In genomic region chr1:28591708-28592313, GRCh38 we compare ENCODE assay signal across 8 cellular contexts. TPM values are rescaled to one million over a fixed set of nuclear protein-coding genes. Genes with fewer than 3 reads are reported as not detected.
DNase-seq lines count a peak whose midpoint lies in the region; ATAC-seq and TF ChIP-seq lines count a peak whose summit lies in the region.

A gene with protein sequence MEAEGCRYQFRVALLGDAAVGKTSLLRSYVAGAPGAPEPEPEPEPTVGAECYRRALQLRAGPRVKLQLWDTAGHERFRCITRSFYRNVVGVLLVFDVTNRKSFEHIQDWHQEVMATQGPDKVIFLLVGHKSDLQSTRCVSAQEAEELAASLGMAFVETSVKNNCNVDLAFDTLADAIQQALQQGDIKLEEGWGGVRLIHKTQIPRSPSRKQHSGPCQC (plus strand): TSS chr1:28592265. CDS start chr1:28592512, 247 bp downstream.

- peaks cover 6% of the 10 kb centered on the region for H3K27me3 Mint-ChIP-seq in CD4-positive, CD25-positive, alpha-beta regulatory T cell
- peaks cover 4% of the 10 kb centered on the region for H3K27me3 Mint-ChIP-seq in GM23338 (ENCODE audit: insufficient read depth, low read depth, poor library complexity)

- H3K4me1 ChIP-seq in CD4-positive, CD25-positive, alpha-beta regulatory T cell (ENCODE audit: control insufficient read depth, insufficient read depth, low read length, poor library complexity, severe bottlenecking) = peaks cover 4% of the 10 kb centered on the region
- H3K4me1 ChIP-seq in GM23338 (ENCODE audit: insufficient read depth) (peaks cover 23% of the 10 kb centered on the region), parathyroid adenoma (no peaks in the 10 kb centered on the region)

- H3K36me3 Mint-ChIP-seq in CD4-positive, CD25-positive, alpha-beta regulatory T cell = no peaks in the 10 kb centered on the region
- peaks cover 3% of the 10 kb centered on the region; the same call in 2 of the 3 replicates for H3K36me3 Mint-ChIP-seq in GM23338 (ENCODE audit: low read depth)

- peak; percentile 34 to 53 for ATAC-seq in CD4-positive, CD25-positive, alpha-beta regulatory T cell (ENCODE audit: low read depth in 2 of 2)
- ATAC-seq in GM23338 (peak; percentile 62), Right ventricle myocardium superior (ENCODE audit: poor library complexity) (peak; percentile 51)

- intact Hi-C loops in Right ventricle myocardium superior (cut with DNase I) = no loop called here

- no peaks in the 10 kb centered on the region for H3K9me2 ChIP-seq in GM23338 (ENCODE audit: insufficient read depth)

- H3K36me3 ChIP-seq in CD4-positive, CD25-positive, alpha-beta regulatory T cell (ENCODE audit: control insufficient read depth, insufficient read depth, low read length) = no peaks in the 10 kb centered on the region
- H3K36me3 ChIP-seq in GM23338 (ENCODE audit: insufficient read depth) (no peaks in the 10 kb centered on the region), parathyroid adenoma (ENCODE audit: control insufficient read depth, insufficient read depth, low read length) (no peaks in the 10 kb centered on the region)

- H3K79me2 ChIP-seq in GM23338 (replicated peaks; ENCODE audit: insufficient read depth) = no peaks in the 10 kb centered on the region
- no peaks in the 10 kb centered on the region for H3K79me2 ChIP-seq in parathyroid adenoma

- peaks cover 0 to 7% (median 5%) of the 10 kb centered on the region in 4 donors for H3K4me1 Mint-ChIP-seq in CD4-positive, CD25-positive, alpha-beta regulatory T cell
- peaks cover 26% of the 10 kb centered on the region for H3K4me1 Mint-ChIP-seq in GM23338

- DNase-seq in CD4-positive, CD25-positive, alpha-beta regulatory T cell = peak in 1 of 3 donors; percentile 19
- DNase-seq in GM23338 (ENCODE audit: low spot score) (peak; percentile 80), Right ventricle myocardium superior (peak; percentile 58), inferior parietal cortex (ENCODE audit: extremely low spot score) (no peak), KG1 (lab: John Stamatoyannopoulos, UW) (no peak), NCI-H2107 treated with DMSO at 0.1 percent for 48 hours (lab: John Stamatoyannopoulos, UW; ENCODE audit: unreplicated experiment) (no peak)

- H3K9me3 Mint-ChIP-seq in CD4-positive, CD25-positive, alpha-beta regulatory T cell = no peaks in the 10 kb centered on the region
- H3K9me3 Mint-ChIP-seq in GM23338 = peaks cover 3% of the 10 kb centered on the region; the same call in 1 of the 3 replicates

- peak within 1 kb of the TSS; percentile 76 to 85 (median 78) for H3K4me3 Mint-ChIP-seq in CD4-positive, CD25-positive, alpha-beta regulatory T cell
- H3K4me3 Mint-ChIP-seq in GM23338 = peak within 1 kb of the TSS; percentile 84

- no peaks in the 10 kb centered on the region for H3K27me3 ChIP-seq in CD4-positive, CD25-positive, alpha-beta regulatory T cell (ENCODE audit: control insufficient read depth, insufficient read depth, low read length)
- H3K27me3 ChIP-seq in GM23338 (ENCODE audit: insufficient read depth) (0 out of 2 replicates have a peak, but pooled peaks cover 14% of the 10 kb centered on the region), parathyroid adenoma (ENCODE audit: control insufficient read depth, insufficient read depth, low read length) (no peaks in the 10 kb centered on the region)

- H3K27ac Mint-ChIP-seq in CD4-positive, CD25-positive, alpha-beta regulatory T cell = no peak within 1 kb of the TSS
- no peak within 1 kb of the TSS for H3K27ac Mint-ChIP-seq in GM23338

- peak within 1 kb of the TSS; percentile 57 for H3K4me3 ChIP-seq in CD4-positive, CD25-positive, alpha-beta regulatory T cell (ENCODE audit: low read depth, low read length)
- peak within 1 kb of the TSS; percentile 82 for H3K4me3 ChIP-seq in GM23338
- H3K4me3 ChIP-seq in parathyroid adenoma (ENCODE audit: low read depth, low read length) = peak within 1 kb of the TSS; percentile 50

- H2AFZ ChIP-seq in GM23338 (peak within 1 kb of the TSS; percentile 97), parathyroid adenoma (peak within 1 kb of the TSS; percentile 70)

- H3K27ac ChIP-seq in CD4-positive, CD25-positive, alpha-beta regulatory T cell (ENCODE audit: insufficient read depth, low read length, poor library complexity, severe bottlenecking) = no peak within 1 kb of the TSS
- H3K27ac ChIP-seq in GM23338 (ENCODE audit: low read depth) (no peak within 1 kb of the TSS), VCaP (peak within 1 kb of the TSS; percentile 18; the same call in 1 of the 2 replicates), parathyroid adenoma (no peak within 1 kb of the TSS)

- TF ChIP-seq CTCF in GM23338 (conservative IDR thresholded peaks at IDR 0.05; ENCODE audit: low read depth in 2 of 2) (no peak), VCaP (conservative IDR thresholded peaks at IDR 0.05) (no peak), parathyroid adenoma (IDR thresholded peaks at IDR 0.05) (no peak)

- H3K9me3 ChIP-seq in CD4-positive, CD25-positive, alpha-beta regulatory T cell (ENCODE audit: control insufficient read depth in 2 of 2, low read length in 2 of 2) = no peaks in the 10 kb centered on the region
- H3K9me3 ChIP-seq in parathyroid adenoma (ENCODE audit: control insufficient read depth, low read length) = no peaks in the 10 kb centered on the region

- no peaks in the 10 kb centered on the region for H4K20me1 ChIP-seq in GM23338 (replicated peaks; ENCODE audit: insufficient read depth)

- H3F3A ChIP-seq in GM23338 (replicated peaks; ENCODE audit: low read depth) = peaks cover 18% of the 10 kb centered on the region

- H3K9ac ChIP-seq in parathyroid adenoma = no peak within 1 kb of the TSS

- H3K4me2 ChIP-seq in GM23338 (peak within 1 kb of the TSS; percentile 93), parathyroid adenoma (ENCODE audit: low read length) (peak within 1 kb of the TSS; percentile 81)

TF ChIP-seq in GM23338, 12 proteins besides CTCF, POLR2A, EP300 and RAD21 (continues in another document):
- TF ChIP-seq, protein P1, sequence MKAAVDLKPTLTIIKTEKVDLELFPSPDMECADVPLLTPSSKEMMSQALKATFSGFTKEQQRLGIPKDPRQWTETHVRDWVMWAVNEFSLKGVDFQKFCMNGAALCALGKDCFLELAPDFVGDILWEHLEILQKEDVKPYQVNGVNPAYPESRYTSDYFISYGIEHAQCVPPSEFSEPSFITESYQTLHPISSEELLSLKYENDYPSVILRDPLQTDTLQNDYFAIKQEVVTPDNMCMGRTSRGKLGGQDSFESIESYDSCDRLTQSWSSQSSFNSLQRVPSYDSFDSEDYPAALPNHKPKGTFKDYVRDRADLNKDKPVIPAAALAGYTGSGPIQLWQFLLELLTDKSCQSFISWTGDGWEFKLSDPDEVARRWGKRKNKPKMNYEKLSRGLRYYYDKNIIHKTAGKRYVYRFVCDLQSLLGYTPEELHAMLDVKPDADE (IDR thresholded peaks at IDR 0.05) = no peak
- no peak for TF ChIP-seq REST (IDR thresholded peaks at IDR 0.05; ENCODE audit: unreplicated experiment)
- no peak for TF ChIP-seq STAT1 (IDR thresholded peaks at IDR 0.05; ENCODE audit: unreplicated experiment)

RNA-seq across cellular contexts. Expression of the gene that starts here (rescaled TPM):
- not detected for total RNA-seq in CD4-positive, CD25-positive, alpha-beta regulatory T cell
- not detected for polyA plus RNA-seq in CD4-positive, CD25-positive, alpha-beta regulatory T cell
- 17.7 and 22.5 TPM in 2 replicates for total RNA-seq in GM23338 (2014; rRNA removed; shearing (Covaris generic))
- 12.4 and 13.0 TPM in 2 replicates for polyA plus RNA-seq in GM23338 (2016; fragmentation: Nextera tagmentation; extraction: Ambion mirVana)
- total RNA-seq in Right ventricle myocardium superior = 1.4 TPM

Comparison
In these comparisons a context has a peak if more than half of its experiments do, and no peak if none do; other contexts are left out.
1. RNA of the gene that starts here (polyA plus RNA-seq): 12.4 to 13.0 TPM in GM23338; not detected in CD4-positive, CD25-positive, alpha-beta regulatory T cell; every median in the first group is over 10 times any median in the second.
2. Peak in ATAC-seq and H3K4me3 ChIP-seq in CD4-positive, CD25-positive, alpha-beta regulatory T cell; RNA of the gene not detected or under 1 TPM.
3. DNase-seq: peak in GM23338 (single experiment) and Right ventricle myocardium superior (single experiment); none in inferior parietal cortex (single experiment), KG1 (single experiment) and NCI-H2107 treated with DMSO at 0.1 percent for 48 hours (single experiment).
4. Peak in every context shown above with its lines, with median percentiles within 50 percentile points of each other: ATAC-seq and H3K4me3 ChIP-seq.